Comparison of ENCODE assay signal across 9 cellular contexts in genomic region chr19:35868823-35869326, GRCh38. TPM values are rescaled to one million over a fixed set of nuclear protein-coding genes. Genes with fewer than 3 reads are reported as not detected.
DNase-seq lines count a peak whose midpoint lies in the region; ATAC-seq and TF ChIP-seq lines count a peak whose summit lies in the region.
"Had no signal": no experiment of that assay in that cellular context is flagged by ENCODE, and none has a peak within 500 bp of the region (broad histone marks: within the 10 kb centered on the region; RNA-seq: fewer than 3 reads in every experiment).

No MANE protein-coding gene starts in this region.

- POLR2A ChIA-PET in GM10248 (lab: Yijun Ruan, JAX) = interaction anchor here (0.6 to 0.8 kb wide), 3 partner anchors 12 to 165 kb away, joined by 3 to 9 read pairs (median 4); no protein-coding TSS in a partner anchor

- CTCF ChIA-PET in GM10248 (lab: Yijun Ruan, JAX) = interaction anchor here (0.8 to 3.0 kb wide), 8 partner anchors 11 to 179 kb away, joined by 3 to 15 read pairs (median 4); no protein-coding TSS in a partner anchor

- TF ChIP-seq POLR2A in testis (IDR thresholded peaks at IDR 0.05) = no peak

- in situ Hi-C loops in KBM-7 (cut with MboI; ENCODE audit: low pct_unique_long_range_greater_than_20kb, low sequenced_read_pairs) = no loop called here

- peaks cover 25% of the 10 kb centered on the region for H3K27me3 Mint-ChIP-seq in activated CD4-positive, alpha-beta T cell treated with anti-CD3 and anti-CD28 coated beads, Interleukin-2, amount 10 ng/mL, durations not matched to agents 24 days and 14 days
- H3K27me3 Mint-ChIP-seq in activated naive CD8-positive, alpha-beta T cell treated with anti-CD3 and anti-CD28 coated beads for 36 hours = peaks cover 74% of the 10 kb centered on the region
- H3K27me3 Mint-ChIP-seq in immature natural killer cell (ENCODE audit: low read depth in 3 of 3) = peaks cover 20 to 37% (median 28%) of the 10 kb centered on the region in 3 donors

- no peak for DNase-seq in activated CD4-positive, alpha-beta T cell treated with anti-CD3 and anti-CD28 coated beads, Interleukin-2, amount 10 ng/mL, durations not matched to agents 24 days and 14 days
- DNase-seq in activated CD4-positive, alpha-beta T cell treated with anti-CD3 and anti-CD28 coated beads for 4 hours = no peak
- no peak for DNase-seq in activated naive CD8-positive, alpha-beta T cell treated with anti-CD3 and anti-CD28 coated beads for 36 hours
- DNase-seq in immature natural killer cell (no peak), testis (no peak), GM10248 (ENCODE audit: extremely low spot score) (no peak), KBM-7 (no peak)

- H3K4me3 ChIP-seq in testis = peak overlapping the region; percentile 31 to 55

- peaks cover 18% of the 10 kb centered on the region for H3K4me1 Mint-ChIP-seq in activated CD4-positive, alpha-beta T cell treated with anti-CD3 and anti-CD28 coated beads, Interleukin-2, amount 10 ng/mL, durations not matched to agents 24 days and 14 days
- H3K4me1 Mint-ChIP-seq in activated naive CD8-positive, alpha-beta T cell treated with anti-CD3 and anti-CD28 coated beads for 36 hours = peaks cover 12% of the 10 kb centered on the region
- H3K4me1 Mint-ChIP-seq in immature natural killer cell = peaks cover 15 to 16% of the 10 kb centered on the region in 2 donors

- no peak overlapping the region for H3K27ac Mint-ChIP-seq in activated CD4-positive, alpha-beta T cell treated with anti-CD3 and anti-CD28 coated beads, Interleukin-2, amount 10 ng/mL, durations not matched to agents 24 days and 14 days
- no peak overlapping the region for H3K27ac Mint-ChIP-seq in activated naive CD8-positive, alpha-beta T cell treated with anti-CD3 and anti-CD28 coated beads for 36 hours
- no peak overlapping the region for H3K27ac Mint-ChIP-seq in immature natural killer cell

- 2 to 8% methylated on average over 2 to 14 of the region's 15 CpGs for WGBS in testis, 2 donors

- H3K4me1 ChIP-seq in testis = peaks cover 7% of the 10 kb centered on the region

- peaks cover 2% of the 10 kb centered on the region for H3K36me3 Mint-ChIP-seq in activated CD4-positive, alpha-beta T cell treated with anti-CD3 and anti-CD28 coated beads, Interleukin-2, amount 10 ng/mL, durations not matched to agents 24 days and 14 days (ENCODE audit: low read depth)
- H3K36me3 Mint-ChIP-seq in activated naive CD8-positive, alpha-beta T cell treated with anti-CD3 and anti-CD28 coated beads for 36 hours = peaks cover 2% of the 10 kb centered on the region
- H3K36me3 Mint-ChIP-seq in immature natural killer cell = no peaks in the 10 kb centered on the region

- no peaks in the 10 kb centered on the region for H3K27me3 ChIP-seq in testis

- TF ChIP-seq CTCF in testis (IDR thresholded peaks at IDR 0.05) = no peak
- TF ChIP-seq CTCF in GM10248 (IDR thresholded peaks at IDR 0.05; ENCODE audit: control extremely low read depth, extremely low read depth, low read depth, missing control alignments) = no peak

- no peak overlapping the region for H3K27ac ChIP-seq in testis
- H3K27ac ChIP-seq: neutrophil had no signal

- peak overlapping the region; percentile 70 for H3K4me3 Mint-ChIP-seq in activated CD4-positive, alpha-beta T cell treated with anti-CD3 and anti-CD28 coated beads, Interleukin-2, amount 10 ng/mL, durations not matched to agents 24 days and 14 days
- peak overlapping the region; percentile 61 for H3K4me3 Mint-ChIP-seq in activated naive CD8-positive, alpha-beta T cell treated with anti-CD3 and anti-CD28 coated beads for 36 hours
- peak overlapping the region; percentile 33 to 68 (median 63) for H3K4me3 Mint-ChIP-seq in immature natural killer cell

- no peaks in the 10 kb centered on the region for H3K9me3 ChIP-seq in testis
- H3K9me3 ChIP-seq: neutrophil had no signal

- intact Hi-C loops in activated CD4-positive, alpha-beta T cell treated with anti-CD3 and anti-CD28 coated beads, Interleukin-2, amount 10 ng/mL, durations not matched to agents 24 days and 14 days (cut with micrococcal nuclease) = loop anchor here (5.0 kb wide), 1 partner anchor 92 kb away; the partner anchor contains the start of gene ARHGAP33
- intact Hi-C loops in testis (cut with DNase I; ENCODE audit: low total_unique reads) = no loop called here

- no peaks in the 10 kb centered on the region for H3K36me3 ChIP-seq in testis (ENCODE audit: low read depth, missing control alignments)
- H3K36me3 ChIP-seq: neutrophil had no signal

- no peaks in the 10 kb centered on the region for H3K9me3 Mint-ChIP-seq in activated CD4-positive, alpha-beta T cell treated with anti-CD3 and anti-CD28 coated beads, Interleukin-2, amount 10 ng/mL, durations not matched to agents 24 days and 14 days
- no peaks in the 10 kb centered on the region for H3K9me3 Mint-ChIP-seq in activated naive CD8-positive, alpha-beta T cell treated with anti-CD3 and anti-CD28 coated beads for 36 hours
- no peaks in the 10 kb centered on the region for H3K9me3 Mint-ChIP-seq in immature natural killer cell

- no peak for ATAC-seq in GM21528 (IDR thresholded peaks at IDR 0.05; ENCODE audit: low FRiP score, unreplicated experiment)

RNA-seq across cellular contexts. Expression of gene APLP1, which starts 0.5 kb away (rescaled TPM):
- total RNA-seq in activated CD4-positive, alpha-beta T cell treated with anti-CD3 and anti-CD28 coated beads, Interleukin-2, amount 10 ng/mL, durations not matched to agents 24 days and 14 days = 2.0 and 2.4 TPM in 2 replicates
- total RNA-seq in activated naive CD8-positive, alpha-beta T cell treated with anti-CD3 and anti-CD28 coated beads for 36 hours = under 1 TPM; 0.68 to 0.88 TPM
- polyA plus RNA-seq in immature natural killer cell = under 1 TPM in 1 of 3 donors, not detected in 2; 0.72 TPM
- total RNA-seq in testis = 10 to 100 TPM; 45.7 to 54.3 TPM
- polyA plus RNA-seq in testis (ENCODE audit: insufficient read depth, low read depth, low replicate concordance) = 37.9 TPM

RNA-seq across cellular contexts. Expression of gene KIRREL2, which starts 12.2 kb away (rescaled TPM):
- total RNA-seq in activated CD4-positive, alpha-beta T cell treated with anti-CD3 and anti-CD28 coated beads, Interleukin-2, amount 10 ng/mL, durations not matched to agents 24 days and 14 days = 1.8 and 2.1 TPM in 2 replicates
- total RNA-seq in activated naive CD8-positive, alpha-beta T cell treated with anti-CD3 and anti-CD28 coated beads for 36 hours = 1 to 10 TPM; 2.3 to 2.4 TPM
- under 1 TPM in 1 of 3 donors, not detected in 2; 0.19 TPM for polyA plus RNA-seq in immature natural killer cell
- under 1 TPM; 0.56 to 0.87 TPM for total RNA-seq in testis
- 0.84 TPM for polyA plus RNA-seq in testis (ENCODE audit: insufficient read depth, low read depth, low replicate concordance)

RNA-seq across cellular contexts. Expression of gene NPHS1, which starts 16.6 kb away (rescaled TPM):
- 0.28 TPM in 1 of 2 replicates, not detected in the other for total RNA-seq in activated CD4-positive, alpha-beta T cell treated with anti-CD3 and anti-CD28 coated beads, Interleukin-2, amount 10 ng/mL, durations not matched to agents 24 days and 14 days
- total RNA-seq in activated naive CD8-positive, alpha-beta T cell treated with anti-CD3 and anti-CD28 coated beads for 36 hours = under 1 TPM; 0.36 to 0.49 TPM
- polyA plus RNA-seq in immature natural killer cell (not detected), testis (ENCODE audit: insufficient read depth, low read depth, low replicate concordance) (3.8 TPM)
- total RNA-seq in testis = 1 to 10 TPM; 1.8 to 2.7 TPM

RNA-seq across cellular contexts. Expression of gene NFKBID, which starts 31.5 kb away (rescaled TPM):
- total RNA-seq in activated CD4-positive, alpha-beta T cell treated with anti-CD3 and anti-CD28 coated beads, Interleukin-2, amount 10 ng/mL, durations not matched to agents 24 days and 14 days = 146 and 150 TPM in 2 replicates
- 10 to 100 TPM; 72.2 to 73.7 TPM for total RNA-seq in activated naive CD8-positive, alpha-beta T cell treated with anti-CD3 and anti-CD28 coated beads for 36 hours
- polyA plus RNA-seq in immature natural killer cell = 1 to 10 TPM; 2.7 to 8.0 (median 2.9) TPM
- total RNA-seq in testis = 1 to 10 TPM; 3.8 to 6.0 TPM
- polyA plus RNA-seq in testis (ENCODE audit: insufficient read depth, low read depth, low replicate concordance) = 2.8 TPM

RNA-seq across cellular contexts. Expression of gene HCST, which starts 33.5 kb away (rescaled TPM):
- total RNA-seq in activated CD4-positive, alpha-beta T cell treated with anti-CD3 and anti-CD28 coated beads, Interleukin-2, amount 10 ng/mL, durations not matched to agents 24 days and 14 days = 46.1 and 48.4 TPM in 2 replicates
- total RNA-seq in activated naive CD8-positive, alpha-beta T cell treated with anti-CD3 and anti-CD28 coated beads for 36 hours = 10 to 100 TPM; 44.9 to 53.8 TPM
- polyA plus RNA-seq in immature natural killer cell = 1,000 to 10,000 TPM; 1,885 to 2,801 (median 2,654) TPM
- 1 to 10 TPM in 1 of 2 donors, under 1 TPM in 1; 0.87 to 3.5 TPM for total RNA-seq in testis
- polyA plus RNA-seq in testis (ENCODE audit: insufficient read depth, low read depth, low replicate concordance) = 16.8 TPM

Comparison
In these comparisons a context has a peak if more than half of its experiments do, and no peak if none do; other contexts are left out.
1. RNA of gene APLP1, which starts 0.5 kb away (total RNA-seq): 45.7 to 54.3 TPM in testis; 2.0 to 2.4 TPM in activated CD4-positive, alpha-beta T cell treated with anti-CD3 and anti-CD28 coated beads, Interleukin-2, amount 10 ng/mL, durations not matched to agents 24 days and 14 days and 0.68 to 0.88 TPM in activated naive CD8-positive, alpha-beta T cell treated with anti-CD3 and anti-CD28 coated beads for 36 hours; every median in the first group is over 10 times any median in the second.
2. Peak in every context shown above with its lines, with median percentiles within 50 percentile points of each other: H3K4me3 Mint-ChIP-seq.